ENCODE assay signal across 8 cellular contexts in genomic region chr6:156662025-156662445, GRCh38.
A peak's percentile ranks its signal among the peaks of the same experiment; 100 is the strongest.
DNase-seq lines count a peak whose midpoint lies in the region; ATAC-seq, FAIRE-seq and TF ChIP-seq lines count a peak whose summit lies in the region.

No MANE protein-coding gene starts in this region.

- peak; percentile 78 to 85 for TF ChIP-seq RAD21 in H1 (IDR thresholded peaks at IDR 0.05 in 1 of 2, conservative IDR thresholded peaks at IDR 0.05 in 1 of 2; ENCODE audit: low read depth in 2 of 2, low read length in 2 of 2)

- no peaks in the 10 kb centered on the region for H3K79me2 ChIP-seq in H1 (ENCODE audit: control insufficient read depth in 1 of 2, insufficient read depth in 2 of 2, low read length in 2 of 2)

- ATAC-seq in psoas muscle (peak in 2 of 4 donors; percentile 31 to 32), HG03045 (IDR thresholded peaks at IDR 0.05; ENCODE audit: unreplicated experiment) (no peak), GM19328 (IDR thresholded peaks at IDR 0.05; ENCODE audit: unreplicated experiment) (no peak)

- H3K23ac ChIP-seq in H1 (ENCODE audit: insufficient read length) = no peak overlapping the region

- no peak overlapping the region for H3K18ac ChIP-seq in H1 (ENCODE audit: extremely low read depth, low read length)

- no peak overlapping the region for H3K4me2 ChIP-seq in H1 (ENCODE audit: insufficient read depth in 1 of 2, low read depth in 2 of 2, low read length in 2 of 2)

- H3K36me3 ChIP-seq in H1 (ENCODE audit: control insufficient read depth in 2 of 4, insufficient read depth in 4 of 4, low read length in 3 of 4) = no peaks in the 10 kb centered on the region
- H3K36me3 ChIP-seq in psoas muscle (ENCODE audit: insufficient read depth in 1 of 2, low read depth in 1 of 2) = no peaks in the 10 kb centered on the region
- no peaks in the 10 kb centered on the region for H3K36me3 ChIP-seq in ascending aorta

- no peaks in the 10 kb centered on the region for H3K79me1 ChIP-seq in H1 (ENCODE audit: low read depth, low read length)

- H3K27me3 ChIP-seq in H1 (replicated peaks in 1 of 4; ENCODE audit: control insufficient read depth in 3 of 4, extremely low read depth in 1 of 4, insufficient read depth in 3 of 4, low read length in 3 of 4) = no peaks in the 10 kb centered on the region
- H3K27me3 ChIP-seq in psoas muscle (ENCODE audit: insufficient read depth in 3 of 3, low read length in 2 of 3) = no peaks in the 10 kb centered on the region
- H3K27me3 ChIP-seq in ascending aorta = no peaks in the 10 kb centered on the region

- H2BK20ac ChIP-seq in H1 (ENCODE audit: low read length) = no peak overlapping the region

- no peak for TF ChIP-seq EP300 in H1 (IDR thresholded peaks at IDR 0.05; ENCODE audit: borderline replicate concordance in 1 of 2, low read depth in 2 of 2, low read length in 2 of 2)

- H3K4me1 ChIP-seq in H1 (replicated peaks in 1 of 4; ENCODE audit: control insufficient read depth in 3 of 4, insufficient read depth in 4 of 4, low read length in 3 of 4) = peaks cover 0 to 10% (median 7%) of the 10 kb centered on the region in 4 experiments; a peak in 6 of 7 replicates
- H3K4me1 ChIP-seq in psoas muscle = peaks cover 9% of the 10 kb centered on the region
- H3K4me1 ChIP-seq in ascending aorta = peaks cover 7 to 10% of the 10 kb centered on the region in 2 donors

- WGBS in H1 (ENCODE audit: extremely low coverage in 1 of 2, insufficient coverage in 1 of 2, insufficient read length in 1 of 2, insufficient replicate concordance in 2 of 2, low coverage in 1 of 2, low lambda C conversion rate in 2 of 2, missing lambda C conversion rate in 1 of 2), 2 experiments = 78% methylated on average over 17 of the region's 17 CpGs; no CpG with 5 or more reads in 1 of the 2 experiments
- WGBS in psoas muscle, 3 donors = 40 to 72% (median 72%) methylated on average over 17 of the region's 17 CpGs

- H3K23me2 ChIP-seq in H1 (ENCODE audit: low read depth, low read length) = no peaks in the 10 kb centered on the region

- TF ChIP-seq POLR2A in H1 (IDR thresholded peaks at IDR 0.05; ENCODE audit: control extremely low read depth in 1 of 2, low read depth in 2 of 2, low read length in 2 of 2) = no peak

- DNase-seq in EL (peak; percentile 51), H1 (ENCODE audit: low read depth in 1 of 2, low spot score in 2 of 2) (peak in 1 of 2 experiments; percentile 88), psoas muscle (peak in 1 of 2 donors; percentile 21), NCI-H1417 (lab: John Stamatoyannopoulos, UW) (no peak), ascending aorta (ENCODE audit: low spot score in 2 of 2) (no peak)

- no peaks in the 10 kb centered on the region for H4K20me1 ChIP-seq in H1 (replicated peaks in 1 of 2; ENCODE audit: control insufficient read depth in 1 of 2, insufficient read depth in 2 of 2, low read length in 2 of 2)

- no peak overlapping the region for H3K56ac ChIP-seq in H1 (replicated peaks; ENCODE audit: insufficient read length, low read depth, low read length)

- no peaks in the 10 kb centered on the region for H3K9me3 ChIP-seq in H1 (ENCODE audit: insufficient read depth in 2 of 2, low read depth in 1 of 2, low read length in 1 of 2)
- no peaks in the 10 kb centered on the region for H3K9me3 ChIP-seq in psoas muscle
- no peaks in the 10 kb centered on the region for H3K9me3 ChIP-seq in ascending aorta

- H2BK120ac ChIP-seq in H1 (replicated peaks; ENCODE audit: low read depth, low read length) = no peak overlapping the region

- intact Hi-C loops in psoas muscle (cut with DNase I) = no loop called here
- intact Hi-C loops in ascending aorta (cut with DNase I) = no loop called here

- H2AK5ac ChIP-seq in H1 (ENCODE audit: low read depth, low read length) = no peak overlapping the region

- no peak overlapping the region for H3K14ac ChIP-seq in H1 (ENCODE audit: insufficient read length)

- no peak overlapping the region for H3K4ac ChIP-seq in H1 (replicated peaks; ENCODE audit: insufficient read length, low read depth, low read length)

- TF ChIP-seq CTCF in LNCAP (IDR thresholded peaks at IDR 0.05) (peak; percentile 90), H1 (IDR thresholded peaks at IDR 0.05; ENCODE audit: control extremely low read depth in 1 of 3, insufficient read depth in 1 of 3, low read depth in 1 of 3, low read length in 3 of 3) (peak; percentile 83 to 88 (median 86)), psoas muscle (IDR thresholded peaks at IDR 0.05) (peak; percentile 36), ascending aorta (IDR thresholded peaks at IDR 0.05) (no peak)

- CTCF ChIA-PET in H1 (lab: Charles Lee; ENCODE audit: partially characterized antibody) = interaction anchor here (1.9 kb wide), 1 partner anchor 35 kb away, joined by 6 read pairs; no protein-coding TSS in a partner anchor

- FAIRE-seq in H1 (lab: Jason Lieb, UNC) = no peak

- H2AFZ ChIP-seq in H1 (ENCODE audit: low read length) = no peak overlapping the region

- H3K9ac ChIP-seq in H1 (replicated peaks in 1 of 4; ENCODE audit: extremely low read depth in 1 of 4, low read depth in 3 of 4, low read length in 3 of 4) = no peak overlapping the region

- H3K4me3 ChIP-seq in H1 (ENCODE audit: extremely low read depth in 1 of 4, insufficient read depth in 2 of 4, low read depth in 3 of 4, low read length in 4 of 4) (no peak overlapping the region), psoas muscle (no peak overlapping the region), ascending aorta (no peak overlapping the region)

- no peak overlapping the region for H2BK5ac ChIP-seq in H1 (ENCODE audit: low read depth, low read length)

- H2BK15ac ChIP-seq in H1 (ENCODE audit: low read length) = no peak overlapping the region

- POLR2A ChIA-PET in H1 (lab: Charles Lee; ENCODE audit: partially characterized antibody) = no interaction called here

- no peak overlapping the region for H3K27ac ChIP-seq in H1 (ENCODE audit: low read depth, low read length)
- no peak overlapping the region for H3K27ac ChIP-seq in psoas muscle
- no peak overlapping the region for H3K27ac ChIP-seq in ascending aorta

- H2BK12ac ChIP-seq in H1 (ENCODE audit: low read depth, low read length) = no peak overlapping the region

- H4K5ac ChIP-seq in H1 (ENCODE audit: insufficient read length, low read depth, low read length) = no peak overlapping the region

- no peak overlapping the region for H4K91ac ChIP-seq in H1 (replicated peaks; ENCODE audit: insufficient read length, low read length)

- H4K8ac ChIP-seq in H1 (ENCODE audit: extremely low read depth, insufficient read depth, low read length) = no peak overlapping the region

TF ChIP-seq in H1, 55 proteins besides CTCF, POLR2A, EP300 and RAD21:
- TF ChIP-seq CBX5 (IDR thresholded peaks at IDR 0.05; ENCODE audit: low read depth, low read length) (no peak), FOSL1 (IDR thresholded peaks at IDR 0.05; ENCODE audit: insufficient read depth, low read depth, low read length) (peak; percentile 29; the same call in 1 of the 2 replicates), KDM1A (IDR thresholded peaks at IDR 0.05; ENCODE audit: borderline replicate concordance, low read length) (0 out of 2 replicates have a peak, but pooled peaks have one; percentile 45), EGR1 (IDR thresholded peaks at IDR 0.05; ENCODE audit: borderline replicate concordance, low read depth, low read length) (peak; percentile 15; the same call in 1 of the 2 replicates)
TF ChIP-seq in H1: peak in this region for 3.

Comparison
In these comparisons a context has a peak if more than half of its experiments do, and no peak if none do; other contexts are left out.
1. CTCF ChIP-seq: peak in LNCAP (single experiment), H1 (3 of 3) and psoas muscle (single experiment); none in ascending aorta (0 of 3).